ENCODE assay signal across 31 cellular contexts in the genomic region with DNA sequence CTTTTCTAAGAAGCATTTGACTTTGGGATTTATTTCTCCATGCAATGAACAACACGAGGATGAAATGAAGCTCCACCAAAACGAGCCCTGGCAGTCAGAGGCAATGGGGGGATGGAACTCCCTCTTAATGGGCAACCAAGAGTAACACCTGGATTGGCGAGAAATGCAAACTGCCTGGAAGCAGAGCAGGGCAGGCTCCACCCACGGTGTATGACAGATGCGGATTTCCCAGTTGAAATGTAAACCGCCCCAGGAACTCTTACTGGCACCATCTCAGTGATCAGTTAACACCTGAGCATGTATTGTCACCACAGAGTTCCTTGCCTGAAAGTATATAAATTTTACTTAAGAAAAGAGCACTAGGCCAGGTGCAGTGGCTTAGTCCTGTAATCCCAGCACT.
"Had no signal": no experiment of that assay in that cellular context is flagged by ENCODE, and none has a peak within 500 bp of the region (broad histone marks: within the 10 kb centered on the region; RNA-seq: fewer than 3 reads in every experiment).

No MANE protein-coding gene starts in this region.

- H3K4me3 ChIP-seq: left lung, lower lobe of right lung, neural progenitor cell, right atrium auricular region, right lobe of liver, smooth muscle cell, stomach, testis, thyroid gland, transverse colon, upper lobe of left lung, vagina had no signal

- H3K27ac ChIP-seq: left lung, lower lobe of right lung, neural progenitor cell, neutrophil, parathyroid adenoma, right atrium auricular region, right lobe of liver, stomach, testis, thyroid gland, transverse colon, upper lobe of left lung, vagina had no signal

- H3K4me3 Mint-ChIP-seq: immature natural killer cell; mesothelial cell of epicardium; natural killer cell; nephron progenitor cell; neural progenitor cell; stimulated activated naive B cell treated with anti-CD40 and anti-IgM and Interleukin-4, amounts not matched to agents 10 μg/mL and 1 μg/mL and 100 μg/mL, for 72 hours had no signal

- H3K27ac Mint-ChIP-seq: immature natural killer cell; mesothelial cell of epicardium; naive B cell; natural killer cell; nephron progenitor cell; neural progenitor cell; stimulated activated naive B cell treated with anti-CD40 and anti-IgM and Interleukin-4, amounts not matched to agents 10 μg/mL and 1 μg/mL and 100 μg/mL, for 72 hours had no signal

- H3K27me3 ChIP-seq: left lung, neural progenitor cell, neutrophil, right atrium auricular region, right lobe of liver, stomach, testis, thyroid gland, transverse colon, upper lobe of left lung, vagina had no signal

- H3K79me2 ChIP-seq: parathyroid adenoma had no signal

- H3K36me3 Mint-ChIP-seq: immature natural killer cell; mesothelial cell of epicardium; naive B cell; natural killer cell; neural progenitor cell; stimulated activated naive B cell treated with anti-CD40 and anti-IgM and Interleukin-4, amounts not matched to agents 10 μg/mL and 1 μg/mL and 100 μg/mL, for 72 hours had no signal

- H3K4me2 ChIP-seq: neural progenitor cell, smooth muscle cell had no signal

- H3K27me3 Mint-ChIP-seq: naive B cell; stimulated activated naive B cell treated with anti-CD40 and anti-IgM and Interleukin-4, amounts not matched to agents 10 μg/mL and 1 μg/mL and 100 μg/mL, for 72 hours had no signal

- H3K4me1 ChIP-seq: left lung, lower lobe of right lung, neural progenitor cell, parathyroid adenoma, right lobe of liver, testis, thyroid gland, transverse colon, vagina had no signal

- H3K36me3 ChIP-seq: left lung, lower lobe of right lung, neural progenitor cell, neutrophil, right atrium auricular region, right lobe of liver, stomach, thyroid gland, transverse colon, upper lobe of left lung, vagina had no signal

- DNase-seq: hypothalamus; immature natural killer cell; kidney; left colon; left lung; lower lobe of right lung; mammary epithelial cell; mesenchymal stem cell; naive B cell; natural killer cell; nephron progenitor cell; occipital lobe; right lobe of liver; stimulated activated CD4-positive, alpha-beta T cell treated with anti-CD3 and anti-CD28 coated beads, Interleukin-12 subunit alpha, Interleukin-12 subunit beta, amount 100 ng/mL, for 4 hours; stimulated activated CD4-positive, alpha-beta T cell treated with anti-CD3 and anti-CD28 coated beads, Interleukin-15, amount 100 ng/mL, for 24 hours; stimulated activated CD4-positive, alpha-beta T cell treated with anti-CD3 and anti-CD28 coated beads, Interleukin-2, amount 100 ng/mL, for 24 hours; stimulated activated CD4-positive, alpha-beta T cell treated with anti-CD3 and anti-CD28 coated beads, Interleukin-4, amount 100 ng/mL, for 1 hour; stimulated activated naive B cell treated with anti-CD40 and anti-IgM and Interleukin-4, amounts not matched to agents 10 μg/mL and 1 μg/mL and 100 μg/mL, for 72 hours; stimulated activated naive CD8-positive, alpha-beta T cell treated with anti-CD3 and anti-CD28 coated beads, Interleukin-15, Interleukin-2, amounts not matched to agents 100 U/mL and 50 U/mL, for 24 hours; stomach; testis; thyroid gland; transverse colon; upper lobe of left lung had no signal

- ATAC-seq: left colon; left lung; lower lobe of right lung; natural killer cell; right lobe of liver; stimulated activated naive B cell treated with anti-CD40 and anti-IgM and Interleukin-4, amounts not matched to agents 10 μg/mL and 1 μg/mL and 100 μg/mL, for 72 hours; stimulated activated naive CD8-positive, alpha-beta T cell treated with anti-CD3 and anti-CD28 coated beads, Interleukin-15, Interleukin-2, amounts not matched to agents 100 U/mL and 50 U/mL, for 24 hours had no signal

- H3K4me1 Mint-ChIP-seq: immature natural killer cell; mesothelial cell of epicardium; naive B cell; natural killer cell; stimulated activated naive B cell treated with anti-CD40 and anti-IgM and Interleukin-4, amounts not matched to agents 10 μg/mL and 1 μg/mL and 100 μg/mL, for 72 hours had no signal

- H3K9me3 Mint-ChIP-seq: immature natural killer cell; mesothelial cell of epicardium; naive B cell; natural killer cell; nephron progenitor cell; neural progenitor cell; stimulated activated naive B cell treated with anti-CD40 and anti-IgM and Interleukin-4, amounts not matched to agents 10 μg/mL and 1 μg/mL and 100 μg/mL, for 72 hours had no signal

- H2AFZ ChIP-seq: neural progenitor cell, parathyroid adenoma had no signal
